In genomic region chr6:160363016-160363996, GRCh38 we compare ENCODE assay signal across 1 cellular context.
TF ChIP-seq lines count a peak whose summit lies in the region.

No MANE protein-coding gene starts in this region.

TF ChIP-seq in GM12878, 131 proteins besides CTCF, POLR2A, EP300 and RAD21 (continued from another document):
- TF ChIP-seq ZBTB4 (CRISPR knock-in tag; IDR thresholded peaks at IDR 0.05) (no peak), TARDBP (IDR thresholded peaks at IDR 0.05; ENCODE audit: borderline replicate concordance) (no peak), CREB1 (IDR thresholded peaks at IDR 0.05; ENCODE audit: low read depth) (no peak), RFX5 (IDR thresholded peaks at IDR 0.05; ENCODE audit: low read depth, low read length) (no peak), POLR2AphosphoS5 (IDR thresholded peaks at IDR 0.05; ENCODE audit: low read length) (no peak), E4F1 (IDR thresholded peaks at IDR 0.05; ENCODE audit: borderline replicate concordance, partially characterized antibody) (no peak), ZNF384 (IDR thresholded peaks at IDR 0.05; ENCODE audit: borderline replicate concordance, low read depth, low read length) (no peak), PAX8 (IDR thresholded peaks at IDR 0.05) (no peak), MEF2A (IDR thresholded peaks at IDR 0.05; ENCODE audit: insufficient read depth, low read depth, low read length) (no peak), IKZF2 (IDR thresholded peaks at IDR 0.05) (no peak), CHD2 (IDR thresholded peaks at IDR 0.05; ENCODE audit: borderline replicate concordance, low read depth, low read length) (no peak), ASH2L (IDR thresholded peaks at IDR 0.05; ENCODE audit: borderline replicate concordance, low read depth) (no peak), MYC (IDR thresholded peaks at IDR 0.05; ENCODE audit: insufficient read depth, insufficient read length, insufficient replicate concordance, low read length, severe bottlenecking) (no peak), ZBTB11 (CRISPR knock-in tag; IDR thresholded peaks at IDR 0.05) (no peak), PKNOX1 (IDR thresholded peaks at IDR 0.05) (no peak)
